ENCODE assay signal across 15 cellular contexts in the genomic region with DNA sequence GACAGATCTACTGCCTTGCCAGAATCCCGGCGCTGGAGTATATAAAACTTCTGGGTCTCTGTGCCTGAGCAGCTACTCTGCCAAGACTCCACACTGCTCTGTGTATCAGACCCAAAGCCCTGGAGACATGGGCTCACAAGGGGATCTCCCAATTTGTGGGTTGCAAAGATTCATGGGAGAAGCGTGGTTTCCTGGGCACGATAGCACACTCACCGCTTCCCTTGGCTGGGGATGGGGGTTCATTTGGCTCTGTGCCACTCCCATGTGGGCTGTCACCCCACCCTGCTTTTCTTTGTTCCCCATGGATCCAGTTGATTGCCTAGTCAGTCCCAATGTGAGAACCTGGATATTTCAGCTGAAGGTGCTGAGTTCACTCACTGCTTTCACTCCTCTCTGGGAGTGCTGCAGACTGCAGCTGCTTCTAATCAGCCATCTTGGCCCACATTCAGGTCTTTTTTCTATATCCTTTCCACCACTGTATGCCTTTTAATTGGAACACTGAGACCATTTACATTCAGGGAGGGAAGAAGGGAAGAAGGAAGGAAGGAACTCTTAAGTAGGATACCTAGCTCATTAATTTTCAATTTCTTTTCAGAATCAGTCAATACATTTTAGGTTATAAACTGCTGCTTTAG. TPM values are rescaled to one million over a fixed set of nuclear protein-coding genes. Genes with fewer than 3 reads are reported as not detected.
DNase-seq lines count a peak whose midpoint lies in the region; ATAC-seq and TF ChIP-seq lines count a peak whose summit lies in the region.
"Had no signal": no experiment of that assay in that cellular context is flagged by ENCODE, and none has a peak within 500 bp of the region (broad histone marks: within the 10 kb centered on the region; RNA-seq: fewer than 3 reads in every experiment).

No MANE protein-coding gene starts in this region.

- H3K4me3 Mint-ChIP-seq in endothelial cell (ENCODE audit: unreplicated experiment): no peak overlapping the region
- H3K4me3 Mint-ChIP-seq: CD14-positive monocyte, WTC11 had no signal

- ATAC-seq in stimulated activated naive CD8-positive, alpha-beta T cell treated with anti-CD3 and anti-CD28 coated beads, Interleukin-15, Interleukin-2, amounts not matched to agents 100 U/mL and 50 U/mL, for 24 hours: peak; percentile 43

- no peaks in the 10 kb centered on the region for H3K9me3 Mint-ChIP-seq in endothelial cell (ENCODE audit: unreplicated experiment)
- H3K9me3 Mint-ChIP-seq: WTC11 had no signal

- no peak for TF ChIP-seq CTCF in endothelial cell (IDR thresholded peaks at IDR 0.05; ENCODE audit: unreplicated experiment)

- no peaks in the 10 kb centered on the region for H3K27me3 Mint-ChIP-seq in endothelial cell (ENCODE audit: unreplicated experiment)

- no peak overlapping the region for H3K27ac Mint-ChIP-seq in endothelial cell (ENCODE audit: unreplicated experiment)
- H3K27ac Mint-ChIP-seq: CD14-positive monocyte, WTC11 had no signal

- H3K36me3 Mint-ChIP-seq in endothelial cell (ENCODE audit: low read depth, unreplicated experiment): no peaks in the 10 kb centered on the region
- H3K36me3 Mint-ChIP-seq: CD14-positive monocyte, WTC11 had no signal

- H3K4me1 Mint-ChIP-seq in endothelial cell (ENCODE audit: unreplicated experiment): no peaks in the 10 kb centered on the region
- H3K4me1 Mint-ChIP-seq: WTC11 had no signal

- peak; percentile 63 for DNase-seq in activated effector memory CD4-positive, alpha-beta T cell treated with anti-CD3 and anti-CD28 coated beads, Interleukin-2, amount 50 U/mL, for 16 hours
- DNase-seq in activated effector memory CD4-positive, alpha-beta T cell treated with Interleukin-2 at 50 U/mL for 16 hours: no peak
- DNase-seq in RPMI7951 (ENCODE audit: low read depth): peak; percentile 35
- peak; percentile 38 for DNase-seq in dedifferentiated amniotic fluid mesenchymal stem cell (ENCODE audit: extremely low spot score)
- peak; percentile 14 for DNase-seq in stimulated activated naive CD8-positive, alpha-beta T cell treated with anti-CD3 and anti-CD28 coated beads, Interleukin-15, Interleukin-2, amounts not matched to agents 100 U/mL and 50 U/mL, for 24 hours
- DNase-seq in effector CD4-positive, alpha-beta T cell: no peak
- DNase-seq in NCI-H2081 (lab: John Stamatoyannopoulos, UW): no peak
- DNase-seq in endothelial cell (ENCODE audit: low spot score): no peak
- DNase-seq: anterior cingulate cortex; NCI-H524; ovary; SHP77; stimulated activated CD4-positive, alpha-beta T cell treated with anti-CD3 and anti-CD28 coated beads, Interleukin-1b, Interleukin-23, amount 100 ng/mL, for 48 hours had no signal

RNA-seq across cellular contexts. Expression of gene PCNX4, which starts 39.9 kb away (rescaled TPM):
- total RNA-seq in RPMI7951 (2014; rRNA removed; shearing (Covaris generic)): 60.2 and 60.6 TPM in 2 replicates
- total RNA-seq in endothelial cell (ENCODE audit: unreplicated experiment): 68.7 TPM

Comparison
In these comparisons a context has a peak if more than half of its experiments do, and no peak if none do; other contexts are left out.
1. DNase-seq: peak in activated effector memory CD4-positive, alpha-beta T cell treated with anti-CD3 and anti-CD28 coated beads, Interleukin-2, amount 50 U/mL, for 16 hours (single experiment), RPMI7951 (single experiment), dedifferentiated amniotic fluid mesenchymal stem cell (single experiment) and stimulated activated naive CD8-positive, alpha-beta T cell treated with anti-CD3 and anti-CD28 coated beads, Interleukin-15, Interleukin-2, amounts not matched to agents 100 U/mL and 50 U/mL, for 24 hours (single experiment); none in activated effector memory CD4-positive, alpha-beta T cell treated with Interleukin-2 at 50 U/mL for 16 hours (single experiment), effector CD4-positive, alpha-beta T cell (single experiment), NCI-H2081 (0 of 2) and endothelial cell (single experiment).